ENCODE assay signal across 8 cellular contexts in the genomic region with DNA sequence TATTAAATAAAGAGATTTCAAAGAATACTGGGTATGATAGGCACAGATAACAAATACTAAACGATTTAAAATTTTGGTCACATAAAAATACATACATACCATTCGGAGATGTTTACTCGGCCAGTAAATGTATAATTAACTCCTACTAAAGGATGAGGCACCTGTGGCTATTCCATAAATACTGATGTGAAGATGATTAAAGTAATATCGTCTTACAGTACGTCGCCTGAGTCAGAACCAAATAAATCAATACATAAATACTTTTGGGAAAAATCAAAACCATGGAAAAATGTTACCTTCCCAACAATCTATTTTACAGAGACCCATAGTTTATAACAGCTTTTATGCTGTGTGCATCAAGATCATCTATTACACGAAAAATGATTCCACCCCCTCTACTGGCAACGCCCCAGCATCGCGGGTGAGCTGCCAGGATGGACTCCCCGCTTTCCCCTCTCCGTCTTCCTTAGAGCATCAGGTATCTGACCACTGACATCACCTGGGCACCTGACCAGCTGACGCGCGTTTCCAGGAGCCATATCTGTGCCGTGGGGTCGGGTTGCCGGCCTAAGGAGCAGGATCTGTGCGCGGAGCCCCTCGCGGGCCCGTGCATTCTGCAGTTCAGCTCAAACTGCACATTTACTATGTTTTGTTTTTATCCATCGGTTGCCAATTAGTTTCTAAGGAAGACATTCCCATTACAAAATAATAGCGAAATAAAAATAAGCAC. TPM values are rescaled to one million over a fixed set of nuclear protein-coding genes. Genes with fewer than 3 reads are reported as not detected.
DNase-seq lines count a peak whose midpoint lies in the region; ATAC-seq, FAIRE-seq and TF ChIP-seq lines count a peak whose summit lies in the region.

No MANE protein-coding gene starts in this region.

- peak overlapping the region; percentile 86 for H3K4me3 ChIP-seq in HUES6 (ENCODE audit: low read depth, low read length)
- H3K4me3 ChIP-seq in NT2/D1 (ENCODE audit: insufficient read length, low read depth), result peak overlapping the region; percentile 72
- H3K4me3 ChIP-seq in endothelial cell of umbilical vein (replicated peaks in 1 of 3; ENCODE audit: insufficient read depth in 1 of 3, low read depth in 1 of 3, low read length in 3 of 3), result peak overlapping the region; percentile 56 to 68 (median 65)

- TSS peak; percentile 20 for BruUV-seq in endothelial cell of umbilical vein (replicated peaks; lab: Mats Ljungman, UMichigan)

- peak; percentile 65 for ATAC-seq in GM21381 (IDR thresholded peaks at IDR 0.05; ENCODE audit: unreplicated experiment)

- POLR2A ChIA-PET in endothelial cell of umbilical vein (lab: Charles Lee), result interaction anchor here (1.0 kb wide), 1 partner anchor 235 kb away, joined by 3 read pairs; no protein-coding TSS in a partner anchor

- TF ChIP-seq CTCF in endothelial cell of umbilical vein (IDR thresholded peaks at IDR 0.05; ENCODE audit: extremely low read depth in 1 of 2, insufficient read depth in 1 of 2, low read depth in 1 of 2, low read length in 2 of 2), result peak; percentile 58 to 63

- no peaks in the 10 kb centered on the region for H3K9me1 ChIP-seq in endothelial cell of umbilical vein (replicated peaks; ENCODE audit: control insufficient read depth, extremely low read depth, insufficient read depth, low read length)

- H3K27ac ChIP-seq in HUES6 (ENCODE audit: low read depth, low read length) (no peak overlapping the region), endothelial cell of umbilical vein (ENCODE audit: insufficient read depth, low read depth, low read length) (peak overlapping the region; percentile 2)

- no peaks in the 10 kb centered on the region for H3K9me3 ChIP-seq in HUES6 (ENCODE audit: control insufficient read depth, insufficient read depth, low read depth, low read length)
- no peaks in the 10 kb centered on the region for H3K9me3 ChIP-seq in NT2/D1 (ENCODE audit: insufficient read depth, low read length)
- no peaks in the 10 kb centered on the region for H3K9me3 ChIP-seq in endothelial cell of umbilical vein (replicated peaks; ENCODE audit: control insufficient read depth, insufficient read depth, low read length)

- H4K20me1 ChIP-seq in endothelial cell of umbilical vein (replicated peaks; ENCODE audit: control insufficient read depth, extremely low read depth, insufficient read depth, low read length), result no peaks in the 10 kb centered on the region

- in situ Hi-C loops in Caki2 (cut with HindIII; ENCODE audit: low pct_unique_long_range_greater_than_20kb, low sequenced_read_pairs), result no loop called here

- H3K9ac ChIP-seq in HUES6 (ENCODE audit: low read length), result peak overlapping the region; percentile 67
- H3K9ac ChIP-seq in NT2/D1 (ENCODE audit: insufficient read length, low read depth), result peak overlapping the region; percentile 88
- peak overlapping the region; percentile 53 for H3K9ac ChIP-seq in endothelial cell of umbilical vein (replicated peaks; ENCODE audit: extremely low read depth, insufficient read depth, low read length)

- H3K79me2 ChIP-seq in endothelial cell of umbilical vein (ENCODE audit: control insufficient read depth, insufficient read depth, low read length), result no peaks in the 10 kb centered on the region

- H3K27me3 ChIP-seq in HUES6 (ENCODE audit: control insufficient read depth, insufficient read depth, low read length), result no peaks in the 10 kb centered on the region
- H3K27me3 ChIP-seq in NT2/D1 (ENCODE audit: insufficient read depth, insufficient read length), result peaks cover 14% of the 10 kb centered on the region
- H3K27me3 ChIP-seq in endothelial cell of umbilical vein (ENCODE audit: control insufficient read depth in 2 of 2, insufficient read depth in 2 of 2, low read length in 2 of 2), result no peaks in the 10 kb centered on the region

- CTCF ChIA-PET in endothelial cell of umbilical vein (lab: Charles Lee), result interaction anchor here (0.6 to 4.7 kb wide), 26 partner anchors 9 to 1039 kb away, joined by 3 to 97 read pairs (median 4); a partner anchor contains a TSS

- H3K4me2 ChIP-seq in endothelial cell of umbilical vein (ENCODE audit: insufficient read depth, low read length), result peak overlapping the region; percentile 68

- intact Hi-C loops in endothelial cell of umbilical vein (cut with micrococcal nuclease), result loop anchor here (1.0 to 5.0 kb wide), 8 partner anchors 38 to 1037 kb away; a partner anchor contains a TSS

- peak; percentile 81 for FAIRE-seq in endothelial cell of umbilical vein (lab: Jason Lieb, UNC)

- DNase-seq in Caki2 (ENCODE audit: low read depth), result peak; percentile 75
- peak; percentile 47 for DNase-seq in NT2/D1 (ENCODE audit: low read depth, low spot score)
- peak; percentile 75 for DNase-seq in activated CD8-positive, alpha-beta memory T cell treated with anti-CD3 and anti-CD28 coated beads, Interleukin-2, amount 50 U/mL, for 48 hours
- DNase-seq in endothelial cell of umbilical vein (ENCODE audit: low read depth, low spot score), result peak; percentile 81
- DNase-seq in mucosa of gallbladder (ENCODE audit: low spot score), result peak; percentile 54
- peak; percentile 33 for DNase-seq in stimulated activated CD8-positive, alpha-beta memory T cell treated with anti-CD3 and anti-CD28 coated beads, Interleukin-7, amount 100 ng/mL, for 24 hours (ENCODE audit: low read depth)

- peak overlapping the region; percentile 85 for H2AFZ ChIP-seq in endothelial cell of umbilical vein (ENCODE audit: low read depth, low read length)

- H3K4me1 ChIP-seq in HUES6 (ENCODE audit: control insufficient read depth, insufficient read depth, low read length) (no peaks in the 10 kb centered on the region), NT2/D1 (ENCODE audit: insufficient read depth, insufficient read length) (no peaks in the 10 kb centered on the region), endothelial cell of umbilical vein (ENCODE audit: control insufficient read depth, extremely low read depth, insufficient read depth, low read length) (peaks cover 6% of the 10 kb centered on the region)

- H3K36me3 ChIP-seq in HUES6 (ENCODE audit: control insufficient read depth, insufficient read depth, low read length) (no peaks in the 10 kb centered on the region), NT2/D1 (ENCODE audit: insufficient read depth, insufficient read length, low read length) (no peaks in the 10 kb centered on the region), endothelial cell of umbilical vein (ENCODE audit: control insufficient read depth in 2 of 2, extremely low read depth in 1 of 2, insufficient read depth in 2 of 2, low read length in 2 of 2) (no peaks in the 10 kb centered on the region)

- TF ChIP-seq POLR2A in endothelial cell of umbilical vein (IDR thresholded peaks at IDR 0.05; ENCODE audit: low read depth, low read length), result no peak

- dilution Hi-C loops in endothelial cell of umbilical vein (cut with MboI; ENCODE audit: extremely low pct_ligation_motif_present, low sequenced_read_pairs), result no loop called here

TF ChIP-seq in endothelial cell of umbilical vein, 7 proteins besides CTCF, POLR2A, EP300 and RAD21:
- TF ChIP-seq POLR2AphosphoS5 (IDR thresholded peaks at IDR 0.05; ENCODE audit: insufficient read depth, low read depth, low read length), result no peak
- TF ChIP-seq GATA2 (IDR thresholded peaks at IDR 0.05; ENCODE audit: insufficient read depth, insufficient read length, low read depth, low read length), result no peak
- no peak for TF ChIP-seq FOS (IDR thresholded peaks at IDR 0.05; ENCODE audit: borderline replicate concordance, insufficient read depth, low read length)
- no peak for TF ChIP-seq MYC (IDR thresholded peaks at IDR 0.05; ENCODE audit: low read depth, low read length)
- TF ChIP-seq, protein P1, sequence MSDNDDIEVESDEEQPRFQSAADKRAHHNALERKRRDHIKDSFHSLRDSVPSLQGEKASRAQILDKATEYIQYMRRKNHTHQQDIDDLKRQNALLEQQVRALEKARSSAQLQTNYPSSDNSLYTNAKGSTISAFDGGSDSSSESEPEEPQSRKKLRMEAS (IDR thresholded peaks at IDR 0.05; ENCODE audit: insufficient read depth, insufficient read length), result no peak

RNA-seq across cellular contexts. Expression of a gene that starts 1.0 kb away (rescaled TPM):
- 3.4 and 11.0 TPM in 2 replicates for total RNA-seq in Caki2 (2014; rRNA removed; shearing (Covaris generic); ENCODE audit: low replicate concordance)
- total RNA-seq in endothelial cell of umbilical vein, result 3.7 and 4.1 TPM in 2 replicates
- 0.84 and 1.6 TPM in 2 replicates for polyA plus RNA-seq in endothelial cell of umbilical vein
- polyA plus RNA-seq in endothelial cell of umbilical vein (2011; cell fraction: cytosol; rRNA removed), result 1.0 and 1.1 TPM in 2 replicates
- polyA plus RNA-seq in endothelial cell of umbilical vein (2011; cell fraction: nucleus; rRNA removed), result 6.7 and 8.6 TPM in 2 replicates
- 1.8 and 1.9 TPM in 2 replicates for polyA plus RNA-seq in endothelial cell of umbilical vein (2012)
- 2.1 and 2.6 TPM in 2 replicates for polyA minus RNA-seq in endothelial cell of umbilical vein
- 0.41 TPM for polyA minus RNA-seq in endothelial cell of umbilical vein (2011; cell fraction: cytosol; rRNA and poly(A)+ RNA removed)
- 6.1 and 7.0 TPM in 2 replicates for polyA minus RNA-seq in endothelial cell of umbilical vein (2011; cell fraction: nucleus; rRNA and poly(A)+ RNA removed)
- 8.9 TPM for total RNA-seq in mucosa of gallbladder

RNA-seq across cellular contexts. Expression of a gene that starts 40.9 kb away (rescaled TPM):
- total RNA-seq in Caki2 (2014; rRNA removed; shearing (Covaris generic); ENCODE audit: low replicate concordance), result 70.9 and 76.4 TPM in 2 replicates
- 65.6 and 67.1 TPM in 2 replicates for total RNA-seq in endothelial cell of umbilical vein
- polyA plus RNA-seq in endothelial cell of umbilical vein, result 5.6 and 8.5 TPM in 2 replicates
- 11.7 and 14.9 TPM in 2 replicates for polyA plus RNA-seq in endothelial cell of umbilical vein (2011; cell fraction: cytosol; rRNA removed)
- 24.7 and 40.2 TPM in 2 replicates for polyA plus RNA-seq in endothelial cell of umbilical vein (2011; cell fraction: nucleus; rRNA removed)
- 52.6 and 80.9 TPM in 2 replicates for polyA plus RNA-seq in endothelial cell of umbilical vein (2012)
- 13.1 and 16.1 TPM in 2 replicates for polyA minus RNA-seq in endothelial cell of umbilical vein
- polyA minus RNA-seq in endothelial cell of umbilical vein (2011; cell fraction: cytosol; rRNA and poly(A)+ RNA removed), result 27.2 TPM
- polyA minus RNA-seq in endothelial cell of umbilical vein (2011; cell fraction: nucleus; rRNA and poly(A)+ RNA removed), result 12.1 and 13.6 TPM in 2 replicates
- 24.4 TPM for total RNA-seq in mucosa of gallbladder

RNA-seq across cellular contexts. Expression of a gene that starts 41.5 kb away (rescaled TPM):
- total RNA-seq in Caki2 (2014; rRNA removed; shearing (Covaris generic); ENCODE audit: low replicate concordance), result 6.6 and 7.1 TPM in 2 replicates
- total RNA-seq in endothelial cell of umbilical vein (3.2 and 3.7 TPM in 2 replicates), mucosa of gallbladder (9.6 TPM)
- 1.0 and 1.6 TPM in 2 replicates for polyA plus RNA-seq in endothelial cell of umbilical vein
- polyA plus RNA-seq in endothelial cell of umbilical vein (2011; cell fraction: cytosol; rRNA removed), result 0.97 and 1.6 TPM in 2 replicates
- polyA plus RNA-seq in endothelial cell of umbilical vein (2011; cell fraction: nucleus; rRNA removed), result 6.9 and 8.9 TPM in 2 replicates
- 1.2 and 1.3 TPM in 2 replicates for polyA plus RNA-seq in endothelial cell of umbilical vein (2012)
- 4.8 and 5.0 TPM in 2 replicates for polyA minus RNA-seq in endothelial cell of umbilical vein
- polyA minus RNA-seq in endothelial cell of umbilical vein (2011; cell fraction: cytosol; rRNA and poly(A)+ RNA removed), result 0.92 TPM
- 6.1 and 8.7 TPM in 2 replicates for polyA minus RNA-seq in endothelial cell of umbilical vein (2011; cell fraction: nucleus; rRNA and poly(A)+ RNA removed)
